ENCODE assay signal across 1 cellular context in the genomic region with DNA sequence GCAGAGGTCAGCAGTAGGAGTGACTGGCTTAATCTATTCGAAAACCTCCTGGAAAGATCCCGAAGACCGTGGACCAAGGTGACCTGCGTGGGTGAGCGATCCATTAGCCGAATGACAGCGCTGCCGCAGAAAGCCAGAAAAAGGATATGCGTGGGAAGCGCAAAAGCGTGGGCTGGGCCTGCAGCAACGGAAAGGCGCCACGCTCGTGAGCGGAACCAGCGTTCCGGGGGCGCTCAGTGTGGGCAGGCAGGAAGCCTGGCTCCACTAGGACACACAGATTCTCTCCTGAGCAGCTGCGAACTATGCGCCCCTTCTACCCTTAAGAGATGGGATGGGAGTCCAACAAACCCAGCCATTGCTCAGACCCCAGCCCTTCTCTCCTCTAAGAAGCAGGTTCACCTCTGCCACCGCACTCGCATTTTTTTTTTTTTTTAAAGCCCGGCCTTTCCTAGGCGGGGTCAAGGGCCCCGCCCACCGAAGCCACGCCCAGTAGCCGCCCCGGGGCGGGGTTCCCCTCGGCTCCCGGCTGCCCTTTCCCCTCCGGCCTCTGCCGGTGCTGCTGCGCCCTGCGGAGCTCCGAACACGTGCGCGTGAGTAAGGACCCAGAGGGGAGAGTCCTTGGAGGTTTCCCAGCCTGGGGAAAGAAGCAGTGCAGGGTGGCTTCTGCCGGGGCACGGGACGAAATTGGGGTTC.
A peak's percentile ranks its signal among the peaks of the same experiment; 100 is the strongest.
TF ChIP-seq lines count a peak whose summit lies in the region.

No MANE protein-coding gene starts in this region.

TF ChIP-seq in SK-N-SH, 30 proteins besides CTCF, POLR2A, EP300 and RAD21 (continued from another document):
- TF ChIP-seq, protein P1, sequence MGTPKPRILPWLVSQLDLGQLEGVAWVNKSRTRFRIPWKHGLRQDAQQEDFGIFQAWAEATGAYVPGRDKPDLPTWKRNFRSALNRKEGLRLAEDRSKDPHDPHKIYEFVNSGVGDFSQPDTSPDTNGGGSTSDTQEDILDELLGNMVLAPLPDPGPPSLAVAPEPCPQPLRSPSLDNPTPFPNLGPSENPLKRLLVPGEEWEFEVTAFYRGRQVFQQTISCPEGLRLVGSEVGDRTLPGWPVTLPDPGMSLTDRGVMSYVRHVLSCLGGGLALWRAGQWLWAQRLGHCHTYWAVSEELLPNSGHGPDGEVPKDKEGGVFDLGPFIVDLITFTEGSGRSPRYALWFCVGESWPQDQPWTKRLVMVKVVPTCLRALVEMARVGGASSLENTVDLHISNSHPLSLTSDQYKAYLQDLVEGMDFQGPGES (IDR thresholded peaks at IDR 0.05; ENCODE audit: low read depth, low read length): no peak
- TF ChIP-seq, protein P2, sequence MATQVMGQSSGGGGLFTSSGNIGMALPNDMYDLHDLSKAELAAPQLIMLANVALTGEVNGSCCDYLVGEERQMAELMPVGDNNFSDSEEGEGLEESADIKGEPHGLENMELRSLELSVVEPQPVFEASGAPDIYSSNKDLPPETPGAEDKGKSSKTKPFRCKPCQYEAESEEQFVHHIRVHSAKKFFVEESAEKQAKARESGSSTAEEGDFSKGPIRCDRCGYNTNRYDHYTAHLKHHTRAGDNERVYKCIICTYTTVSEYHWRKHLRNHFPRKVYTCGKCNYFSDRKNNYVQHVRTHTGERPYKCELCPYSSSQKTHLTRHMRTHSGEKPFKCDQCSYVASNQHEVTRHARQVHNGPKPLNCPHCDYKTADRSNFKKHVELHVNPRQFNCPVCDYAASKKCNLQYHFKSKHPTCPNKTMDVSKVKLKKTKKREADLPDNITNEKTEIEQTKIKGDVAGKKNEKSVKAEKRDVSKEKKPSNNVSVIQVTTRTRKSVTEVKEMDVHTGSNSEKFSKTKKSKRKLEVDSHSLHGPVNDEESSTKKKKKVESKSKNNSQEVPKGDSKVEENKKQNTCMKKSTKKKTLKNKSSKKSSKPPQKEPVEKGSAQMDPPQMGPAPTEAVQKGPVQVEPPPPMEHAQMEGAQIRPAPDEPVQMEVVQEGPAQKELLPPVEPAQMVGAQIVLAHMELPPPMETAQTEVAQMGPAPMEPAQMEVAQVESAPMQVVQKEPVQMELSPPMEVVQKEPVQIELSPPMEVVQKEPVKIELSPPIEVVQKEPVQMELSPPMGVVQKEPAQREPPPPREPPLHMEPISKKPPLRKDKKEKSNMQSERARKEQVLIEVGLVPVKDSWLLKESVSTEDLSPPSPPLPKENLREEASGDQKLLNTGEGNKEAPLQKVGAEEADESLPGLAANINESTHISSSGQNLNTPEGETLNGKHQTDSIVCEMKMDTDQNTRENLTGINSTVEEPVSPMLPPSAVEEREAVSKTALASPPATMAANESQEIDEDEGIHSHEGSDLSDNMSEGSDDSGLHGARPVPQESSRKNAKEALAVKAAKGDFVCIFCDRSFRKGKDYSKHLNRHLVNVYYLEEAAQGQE (IDR thresholded peaks at IDR 0.05; ENCODE audit: low read depth, low read length): peak; percentile 62; the same call in 1 of the 2 replicates
- TF ChIP-seq, protein P3, sequence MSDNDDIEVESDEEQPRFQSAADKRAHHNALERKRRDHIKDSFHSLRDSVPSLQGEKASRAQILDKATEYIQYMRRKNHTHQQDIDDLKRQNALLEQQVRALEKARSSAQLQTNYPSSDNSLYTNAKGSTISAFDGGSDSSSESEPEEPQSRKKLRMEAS (IDR thresholded peaks at IDR 0.05; ENCODE audit: low read depth): peak; percentile 99
- peak; percentile 79; the same call in 1 of the 2 replicates for TF ChIP-seq SIN3A (IDR thresholded peaks at IDR 0.05; ENCODE audit: borderline replicate concordance, low read depth, low read length)
- peak; percentile 95 for TF ChIP-seq POLR2AphosphoS5 (IDR thresholded peaks at IDR 0.05; ENCODE audit: low read depth, low read length)
- TF ChIP-seq TCF12 (IDR thresholded peaks at IDR 0.05): peak; percentile 7; the same call in 1 of the 2 replicates
- TF ChIP-seq, protein P4, sequence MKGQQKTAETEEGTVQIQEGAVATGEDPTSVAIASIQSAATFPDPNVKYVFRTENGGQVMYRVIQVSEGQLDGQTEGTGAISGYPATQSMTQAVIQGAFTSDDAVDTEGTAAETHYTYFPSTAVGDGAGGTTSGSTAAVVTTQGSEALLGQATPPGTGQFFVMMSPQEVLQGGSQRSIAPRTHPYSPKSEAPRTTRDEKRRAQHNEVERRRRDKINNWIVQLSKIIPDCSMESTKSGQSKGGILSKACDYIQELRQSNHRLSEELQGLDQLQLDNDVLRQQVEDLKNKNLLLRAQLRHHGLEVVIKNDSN (IDR thresholded peaks at IDR 0.05; ENCODE audit: borderline replicate concordance, low read depth): peak; percentile 52; the same call in 1 of the 2 replicates
- no peak; the same call in 1 of the 2 replicates for TF ChIP-seq NFIC (IDR thresholded peaks at IDR 0.05; ENCODE audit: borderline replicate concordance)
- TF ChIP-seq MXI1 (IDR thresholded peaks at IDR 0.05; ENCODE audit: low read depth, low read length): peak; percentile 99
TF ChIP-seq in SK-N-SH: peak in this region for 9.
